In the genomic region with DNA sequence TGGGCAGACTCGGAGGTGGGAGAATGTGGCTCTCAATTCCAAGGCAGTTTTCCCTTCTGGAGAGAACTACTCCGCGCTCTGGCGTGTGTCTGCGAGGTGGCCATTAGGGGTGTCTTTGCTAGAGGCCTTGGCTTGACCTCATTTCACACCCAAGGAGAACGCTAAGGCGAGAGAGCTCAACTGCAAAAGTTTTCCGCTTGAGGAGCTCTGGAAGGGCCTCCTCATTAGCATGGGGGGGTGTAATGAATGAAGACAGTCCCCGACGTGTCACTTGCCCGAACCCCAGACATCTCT, we compare ENCODE assay signal across 8 cellular contexts. TPM values are rescaled to one million over a fixed set of nuclear protein-coding genes. Genes with fewer than 3 reads are reported as not detected.
A peak's percentile ranks its signal among the peaks of the same experiment; 100 is the strongest.
DNase-seq lines count a peak whose midpoint lies in the region; ATAC-seq, FAIRE-seq and TF ChIP-seq lines count a peak whose summit lies in the region.

No MANE protein-coding gene starts in this region.

- H3K9ac ChIP-seq in trophoblast cell (ENCODE audit: low read length): peak overlapping the region; percentile 57

- H3K9me3 ChIP-seq in A549 (no peaks in the 10 kb centered on the region), trophoblast cell (ENCODE audit: insufficient read depth, low read depth, low read length) (no peaks in the 10 kb centered on the region)

- H3K4me1 ChIP-seq in A549 (peaks cover 14% of the 10 kb centered on the region; the same call in 2 of the 3 replicates), trophoblast cell (ENCODE audit: control insufficient read depth in 1 of 2, insufficient read depth in 2 of 2, low read length in 2 of 2) (peaks cover 0 to 6% of the 10 kb centered on the region in 2 experiments)

- intact Hi-C loops in activated B cell treated with CpG ODN at 0.5 μM for 24 hours (cut with micrococcal nuclease): loop anchor here (1.0 to 10.0 kb wide), 7 partner anchors 232 to 1085 kb away; a partner anchor contains a TSS

- POLR2A ChIA-PET in A549 (lab: Yijun Ruan, JAX): no interaction called here
- POLR2A ChIA-PET in activated B cell treated with CpG ODN at 0.5 μM for 24 hours (lab: Charles Lee): interaction anchor here (0.6 to 2.5 kb wide), 20 partner anchors 9 to 566 kb away, joined by 3 to 23 read pairs (median 6); a partner anchor contains a TSS

- TF ChIP-seq CTCF in A549 (IDR thresholded peaks at IDR 0.05): no peak
- TF ChIP-seq CTCF in activated B cell treated with CpG ODN at 0.5 μM for 24 hours (IDR thresholded peaks at IDR 0.05): no peak
- TF ChIP-seq CTCF in fibroblast of the aortic adventitia (IDR thresholded peaks at IDR 0.05; ENCODE audit: insufficient read depth, low read length): no peak

- peak; percentile 45 to 48 for ATAC-seq in A549
- peak; percentile 17 for ATAC-seq in GM18519 (IDR thresholded peaks at IDR 0.05; ENCODE audit: low FRiP score, unreplicated experiment)
- ATAC-seq in HG03039 (IDR thresholded peaks at IDR 0.05; ENCODE audit: unreplicated experiment): peak; percentile 16
- peak; percentile 33 for ATAC-seq in activated B cell treated with CpG ODN at 0.5 μM for 24 hours (ENCODE audit: low read depth)

- H3K27ac ChIP-seq in A549: peak overlapping the region; percentile 96 to 99
- peak overlapping the region; percentile 88 for H3K27ac ChIP-seq in trophoblast cell (ENCODE audit: low read depth, low read length)

- peaks cover 16% of the 10 kb centered on the region for H3K36me3 Mint-ChIP-seq in activated B cell treated with CpG ODN at 0.5 μM for 24 hours (ENCODE audit: low read depth)

- H3K79me2 ChIP-seq in trophoblast cell (ENCODE audit: control insufficient read depth, insufficient read depth, low read length, poor library complexity): peaks cover 15% of the 10 kb centered on the region

- no peaks in the 10 kb centered on the region for H3K36me3 ChIP-seq in trophoblast cell (ENCODE audit: control insufficient read depth in 1 of 2, insufficient read depth in 2 of 2, low read length in 2 of 2)

- H2AK5ac ChIP-seq in trophoblast cell (ENCODE audit: low read length): no peak overlapping the region

- peak overlapping the region; percentile 73 for H2BK5ac ChIP-seq in trophoblast cell (ENCODE audit: low read depth, low read length, poor library complexity)

- peak overlapping the region; percentile 99 for H3K27ac Mint-ChIP-seq in activated B cell treated with CpG ODN at 0.5 μM for 24 hours

- H3K4me1 Mint-ChIP-seq in activated B cell treated with CpG ODN at 0.5 μM for 24 hours: peaks cover 38% of the 10 kb centered on the region

- H3K79me1 ChIP-seq in trophoblast cell (ENCODE audit: low read length): peaks cover 16% of the 10 kb centered on the region

- H3K23ac ChIP-seq in trophoblast cell (ENCODE audit: low read length): no peak overlapping the region

- DNase-seq in A549 (ENCODE audit: low read depth in 1 of 2, low spot score in 1 of 2) (no peak), activated B cell treated with CpG ODN at 0.5 μM for 24 hours (no peak), fibroblast of the aortic adventitia (ENCODE audit: low read depth) (peak; percentile 37), trophoblast cell (no peak), UCSD-AML1 (lab: John Stamatoyannopoulos, UW; ENCODE audit: unreplicated experiment) (no peak), NCI-H1436 treated with DMSO at 0.1 percent for 48 hours (lab: John Stamatoyannopoulos, UW) (no peak)

- no peak for TF ChIP-seq EP300 in A549 (IDR thresholded peaks at IDR 0.05)

- H3K14ac ChIP-seq in trophoblast cell (ENCODE audit: low read length): peak overlapping the region; percentile 50

- peak overlapping the region; percentile 59 for H2BK120ac ChIP-seq in trophoblast cell (ENCODE audit: insufficient read depth, low read length, poor library complexity)

- peak overlapping the region; percentile 79 for H3K18ac ChIP-seq in trophoblast cell (ENCODE audit: low read length)

- H3K4me3 Mint-ChIP-seq in activated B cell treated with CpG ODN at 0.5 μM for 24 hours: peak overlapping the region; percentile 99

- H3K4me2 ChIP-seq in A549 (peak overlapping the region; percentile 70), trophoblast cell (ENCODE audit: low read length) (peak overlapping the region; percentile 77)

- FAIRE-seq in A549 (lab: Jason Lieb, UNC): no peak

- peak overlapping the region; percentile 64 for H4K8ac ChIP-seq in trophoblast cell (ENCODE audit: low read depth, low read length)

- H4K12ac ChIP-seq in trophoblast cell (ENCODE audit: low read depth, low read length): peak overlapping the region; percentile 55

- H2AFZ ChIP-seq in trophoblast cell (ENCODE audit: insufficient read depth, low read length, poor library complexity): peak overlapping the region; percentile 80

- H3K4ac ChIP-seq in trophoblast cell (ENCODE audit: low read depth, low read length): peak overlapping the region; percentile 13

- no peaks in the 10 kb centered on the region for H3K27me3 ChIP-seq in trophoblast cell (ENCODE audit: insufficient read depth, low read length)

- WGBS in A549 (ENCODE audit: missing lambda C conversion rate): 2% methylated on average over 9 of the region's 11 CpGs
- no CpG with 5 or more reads among the region's 11 CpGs for WGBS in trophoblast cell (ENCODE audit: extremely low coverage, insufficient coverage, insufficient read length)

- H4K91ac ChIP-seq in trophoblast cell (ENCODE audit: low read depth, low read length): peak overlapping the region; percentile 61

- H3K4me3 ChIP-seq in A549 (peak overlapping the region; percentile 71), fibroblast of the aortic adventitia (ENCODE audit: low read depth, low read length) (peak overlapping the region; percentile 94), trophoblast cell (ENCODE audit: low read depth, low read length) (peak overlapping the region; percentile 98)

- H3K27me3 Mint-ChIP-seq in activated B cell treated with CpG ODN at 0.5 μM for 24 hours: no peaks in the 10 kb centered on the region

- no peak overlapping the region for H2BK12ac ChIP-seq in trophoblast cell (ENCODE audit: low read length)

- no peak for TF ChIP-seq POLR2A in A549 (IDR thresholded peaks at IDR 0.05; ENCODE audit: low read length)

- no peak for TF ChIP-seq RAD21 in A549 (conservative IDR thresholded peaks at IDR 0.05 in 1 of 2, IDR thresholded peaks at IDR 0.05 in 1 of 2)

- peaks cover 7% of the 10 kb centered on the region for H3K9me3 Mint-ChIP-seq in activated B cell treated with CpG ODN at 0.5 μM for 24 hours

- CTCF ChIA-PET in A549 (lab: Yijun Ruan, JAX): interaction anchor here (2.9 kb wide), 1 partner anchor 332 kb away, joined by 9 read pairs; no protein-coding TSS in a partner anchor
- CTCF ChIA-PET in activated B cell treated with CpG ODN at 0.5 μM for 24 hours (lab: Charles Lee): interaction anchor here (1.0 to 2.6 kb wide), 5 partner anchors 10 to 478 kb away, joined by 3 to 10 read pairs (median 4); no protein-coding TSS in a partner anchor

TF ChIP-seq in A549, 52 proteins besides CTCF, POLR2A, EP300 and RAD21:
- TF ChIP-seq, protein P1, sequence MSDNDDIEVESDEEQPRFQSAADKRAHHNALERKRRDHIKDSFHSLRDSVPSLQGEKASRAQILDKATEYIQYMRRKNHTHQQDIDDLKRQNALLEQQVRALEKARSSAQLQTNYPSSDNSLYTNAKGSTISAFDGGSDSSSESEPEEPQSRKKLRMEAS (IDR thresholded peaks at IDR 0.05): no peak
- peak; percentile 21; the same call in 1 of the 2 replicates for TF ChIP-seq PHF8 (IDR thresholded peaks at IDR 0.05; ENCODE audit: borderline replicate concordance, low read depth)
- TF ChIP-seq NFE2L2 (conservative IDR thresholded peaks at IDR 0.05; ENCODE audit: low read length): no peak
- TF ChIP-seq HOXA7 (CRISPR knock-in tag; IDR thresholded peaks at IDR 0.05): no peak
- TF ChIP-seq ZFP36 (IDR thresholded peaks at IDR 0.05; ENCODE audit: borderline replicate concordance, partially characterized antibody): no peak
TF ChIP-seq in A549: peak in this region for 1.

RNA-seq across cellular contexts. Expression of a gene that starts 0.7 kb away (rescaled TPM):
- polyA plus RNA-seq in A549 (2011; rRNA removed): 28.9 and 37.1 TPM in 2 replicates
- 6.8 and 8.3 TPM in 2 replicates for polyA plus RNA-seq in A549 (2012; cell fraction: cytosol; rRNA removed)
- polyA plus RNA-seq in A549 (2012; cell fraction: nucleus; rRNA removed): 8.4 and 12.0 TPM in 2 replicates
- polyA plus RNA-seq in A549 (2017; fragmentation: RNase III; extraction: RNeasy Plus Mini Kit Qiagen cat#74134 plus additional on column Dnase treatment): 16.0 to 17.6 TPM (median 16.5 TPM) in 3 replicates
- polyA minus RNA-seq in A549 (2011; rRNA and poly(A)+ RNA removed): 17.9 and 20.3 TPM in 2 replicates
- 50.6 and 51.4 TPM in 2 replicates for total RNA-seq in activated B cell treated with CpG ODN at 0.5 μM for 24 hours
- 86.1 and 264 TPM in 2 replicates for total RNA-seq in fibroblast of the aortic adventitia (ENCODE audit: low replicate concordance)
- polyA plus RNA-seq in trophoblast cell (2013): 45.4 and 47.2 TPM in 2 replicates
